In the genomic region with DNA sequence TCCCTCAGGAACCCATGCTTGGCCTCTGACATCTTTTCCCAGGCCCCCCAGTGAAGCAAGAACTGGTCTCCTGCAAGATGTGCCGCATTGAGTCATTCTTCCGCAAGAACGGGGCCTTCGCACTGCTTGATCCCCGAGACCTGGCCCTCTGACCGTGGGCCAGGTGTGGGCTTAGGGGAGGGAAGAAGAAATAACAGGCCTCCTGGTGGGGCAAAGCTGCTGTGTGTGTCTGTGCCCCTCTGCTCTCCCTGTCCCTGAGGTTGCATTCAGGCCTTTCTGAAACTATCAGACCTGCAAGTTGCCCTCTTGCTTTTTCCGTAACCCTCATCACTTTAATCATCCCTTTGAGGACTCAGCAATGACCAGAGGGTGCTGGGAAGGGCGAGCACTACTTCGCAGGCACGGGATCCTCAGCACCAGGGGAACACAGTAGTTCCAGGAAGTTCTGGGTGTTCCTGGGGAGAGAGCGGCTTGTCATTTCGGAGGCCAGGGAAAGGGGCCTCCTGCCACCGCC, we compare ENCODE assay signal across 8 cellular contexts. TPM values are rescaled to one million over a fixed set of nuclear protein-coding genes. Genes with fewer than 3 reads are reported as not detected.
DNase-seq lines count a peak whose midpoint lies in the region; ATAC-seq and TF ChIP-seq lines count a peak whose summit lies in the region.

No MANE protein-coding gene starts in this region.

- TF ChIP-seq CTCF in 22Rv1 (IDR thresholded peaks at IDR 0.05) (no peak), chondrocyte (IDR thresholded peaks at IDR 0.05) (no peak)

- peak overlapping the region; percentile 46 for H3K27ac ChIP-seq in 22Rv1

- H3K36me3 Mint-ChIP-seq in IgD-negative memory B cell (peaks cover 11% of the 10 kb centered on the region), chondrocyte (ENCODE audit: low read depth) (peaks cover 10% of the 10 kb centered on the region)

- H3K4me3 Mint-ChIP-seq in IgD-negative memory B cell (peak overlapping the region in 3 of 4 donors; percentile 71 to 81 (median 74)), chondrocyte (ENCODE audit: unreplicated experiment) (peak overlapping the region; percentile 53)

- DNase-seq in chondrocyte (ENCODE audit: low spot score) (no peak), NCI-H1105 treated with DMSO at 0.1 percent for 48 hours (lab: John Stamatoyannopoulos, UW) (no peak), ecto neural progenitor cell (ENCODE audit: low spot score) (no peak)
- no peak for DNase-seq in stimulated activated naive CD4-positive, alpha-beta T cell treated with Interleukin-2 at 50 U/mL for 16 hours (lab: John Stamatoyannopoulos, UW)

- H3K27me3 Mint-ChIP-seq in IgD-negative memory B cell (peaks cover 6% of the 10 kb centered on the region), chondrocyte (ENCODE audit: low read depth) (no peaks in the 10 kb centered on the region)

- peaks cover 23% of the 10 kb centered on the region for H3K4me1 ChIP-seq in mucosa of stomach (ENCODE audit: control insufficient read depth, insufficient read depth, low read length)

- peak overlapping the region in 1 of 3 donors; percentile 71 for H3K27ac Mint-ChIP-seq in IgD-negative memory B cell
- no peak overlapping the region for H3K27ac Mint-ChIP-seq in chondrocyte (ENCODE audit: unreplicated experiment)

- H3K4me3 ChIP-seq in mucosa of stomach (ENCODE audit: low read length) = peak overlapping the region; percentile 8

- ATAC-seq in GM18505 (IDR thresholded peaks at IDR 0.05; ENCODE audit: unreplicated experiment) = no peak

- H3K9ac ChIP-seq in mucosa of stomach (ENCODE audit: low read length) = peak overlapping the region; percentile 53

- no peaks in the 10 kb centered on the region for H3K9me3 ChIP-seq in mucosa of stomach (ENCODE audit: control insufficient read depth, low read length)

- H3K9me3 Mint-ChIP-seq in IgD-negative memory B cell (no peaks in the 10 kb centered on the region), chondrocyte (ENCODE audit: low read depth) (no peaks in the 10 kb centered on the region)

- H3K27me3 ChIP-seq in mucosa of stomach (ENCODE audit: control insufficient read depth, insufficient read depth, low read length) = peaks cover 18% of the 10 kb centered on the region

- H3K4me1 Mint-ChIP-seq in IgD-negative memory B cell = peaks cover 16 to 21% (median 17%) of the 10 kb centered on the region in 3 donors
- H3K4me1 Mint-ChIP-seq in chondrocyte (ENCODE audit: low read depth) = peaks cover 30% of the 10 kb centered on the region

- H3K36me3 ChIP-seq in mucosa of stomach (ENCODE audit: control insufficient read depth, insufficient read depth, low read length) = no peaks in the 10 kb centered on the region

- no peak for TF ChIP-seq POLR2A in GM18505 (IDR thresholded peaks at IDR 0.05; ENCODE audit: borderline replicate concordance, extremely low read depth, insufficient read depth, insufficient read length)

RNA-seq across cellular contexts. Expression of a gene that starts 6.0 kb away (rescaled TPM):
- 325 TPM for polyA plus RNA-seq in IgD-negative memory B cell
- total RNA-seq in chondrocyte = 139 to 162 TPM (median 154 TPM) in 3 replicates

RNA-seq across cellular contexts. Expression of a gene that starts 38.5 kb away (rescaled TPM):
- not detected for polyA plus RNA-seq in IgD-negative memory B cell
- 72.3 to 119 TPM (median 118 TPM) in 3 replicates for total RNA-seq in chondrocyte

RNA-seq across cellular contexts. Expression of a gene that starts 41.8 kb away (rescaled TPM):
- 0.26 TPM for polyA plus RNA-seq in IgD-negative memory B cell
- total RNA-seq in chondrocyte = 1.3 to 1.5 TPM in 2 of 3 replicates, not detected in the other
